In the genomic region with DNA sequence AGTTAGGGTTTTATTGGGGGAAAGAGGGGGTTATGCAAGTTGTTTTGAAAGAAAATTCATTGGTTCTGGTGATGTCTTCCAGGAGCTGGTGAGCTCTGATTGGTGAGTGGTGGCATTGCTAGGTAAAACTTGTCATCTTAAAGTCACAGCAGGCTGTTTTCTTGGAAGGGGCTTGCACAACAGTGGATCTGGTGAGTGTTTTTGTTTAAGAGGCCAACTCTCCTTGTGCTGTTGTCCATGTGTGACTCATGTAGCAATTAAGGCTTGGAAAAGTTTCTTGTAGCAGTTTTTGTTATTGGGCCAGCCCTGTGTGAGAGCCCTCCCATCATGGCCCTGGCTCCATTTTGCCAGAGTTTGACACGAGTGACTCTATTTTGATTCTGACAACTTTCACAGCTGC, we compare ENCODE assay signal across 14 cellular contexts.
DNase-seq lines count a peak whose midpoint lies in the region; ATAC-seq, FAIRE-seq and TF ChIP-seq lines count a peak whose summit lies in the region.
"Had no signal": no experiment of that assay in that cellular context is flagged by ENCODE, and none has a peak within 500 bp of the region (broad histone marks: within the 10 kb centered on the region; RNA-seq: fewer than 3 reads in every experiment).

No MANE protein-coding gene starts in this region.

- ATAC-seq in right cardiac atrium (peak; percentile 16 to 19), GM19455 (IDR thresholded peaks at IDR 0.05; ENCODE audit: unreplicated experiment) (no peak)
- ATAC-seq: activated CD8-positive, alpha-beta T cell treated with anti-CD3 and anti-CD28 coated beads, Interleukin-2, amount 10 ng/mL, durations not matched to agents 7 days and 5 days; stimulated activated naive B cell treated with anti-CD40 and anti-IgM and Interleukin-4, amounts not matched to agents 10 μg/mL and 1 μg/mL and 100 μg/mL, for 72 hours had no signal

- intact Hi-C loops in A673 (cut with micrococcal nuclease; ENCODE audit: unreplicated experiment) (no loop called here), adrenal gland (cut with DNase I) (no loop called here), right cardiac atrium (cut with DNase I) (no loop called here)

- POLR2A ChIA-PET in A673 (lab: Charles Lee; ENCODE audit: low non-redundant PET): no interaction called here

- H3K4me1 ChIP-seq in A673 (ENCODE audit: insufficient read depth, low read length, poor library complexity, severe bottlenecking) (no peaks in the 10 kb centered on the region), adrenal gland (replicated peaks in 1 of 2) (no peaks in the 10 kb centered on the region), right cardiac atrium (ENCODE audit: control insufficient read depth, insufficient read depth, low read length) (peaks cover 2% of the 10 kb centered on the region)

- TF ChIP-seq POLR2A in H54 (IDR thresholded peaks at IDR 0.05; ENCODE audit: low read depth, low read length) (no peak), adrenal gland (IDR thresholded peaks at IDR 0.05) (no peak)

- no peaks in the 10 kb centered on the region for H3K36me3 ChIP-seq in A673 (ENCODE audit: insufficient read depth, low read length, poor library complexity, severe bottlenecking)
- H3K36me3 ChIP-seq in adrenal gland (replicated peaks in 1 of 2): no peaks in the 10 kb centered on the region

- no peak for FAIRE-seq in H54 (lab: Jason Lieb, UNC)

- 44 to 63% (median 54%) methylated on average over 1 of the region's 1 CpG for WGBS in adrenal gland, 4 donors
- 47% methylated on average over 1 of the region's 1 CpG for WGBS in right cardiac atrium

- BruUV-seq in A673 (replicated peaks; lab: Mats Ljungman, UMichigan): no TSS peak

- DNase-seq in A673 (ENCODE audit: low spot score) (peak; percentile 44), H54 (ENCODE audit: insufficient read length, low spot score) (peak; percentile 0), adrenal gland (peak in 5 of 7 donors; percentile 16 to 69 (median 55)), right cardiac atrium (no peak), coronary artery (ENCODE audit: low spot score) (no peak), GM13976 (ENCODE audit: low spot score) (no peak)
- no peak for DNase-seq in activated T-cell treated with anti-CD3 and anti-CD28 coated beads, Interleukin-2, amount 50 U/mL, for 48 hours
- DNase-seq: activated CD8-positive, alpha-beta T cell treated with anti-CD3 and anti-CD28 coated beads, Interleukin-2, amount 10 ng/mL, durations not matched to agents 7 days and 5 days; activated naive CD8-positive, alpha-beta T cell treated with anti-CD3 and anti-CD28 coated beads for 36 hours; midbrain; NCI-H2171; stimulated activated CD4-positive, alpha-beta T cell treated with anti-CD3 and anti-CD28 coated beads, Interleukin-4, amount 100 ng/mL, for 1 hour; stimulated activated naive B cell treated with anti-CD40 and anti-IgM and Interleukin-4, amounts not matched to agents 10 μg/mL and 1 μg/mL and 100 μg/mL, for 72 hours had no signal

- in situ Hi-C loops in GM13976 (cut with MboI; ENCODE audit: low sequenced_read_pairs, unreplicated experiment): loop anchor here (25.0 kb wide), 1 partner anchor 1235 kb away; no protein-coding TSS in a partner anchor

- H3K4me3 ChIP-seq in A673 (ENCODE audit: low read depth, low read length, poor library complexity, severe bottlenecking) (no peak overlapping the region), adrenal gland (no peak overlapping the region), right cardiac atrium (ENCODE audit: low read length) (no peak overlapping the region), coronary artery (no peak overlapping the region)

- no peaks in the 10 kb centered on the region for H3K27me3 ChIP-seq in A673 (replicated peaks; ENCODE audit: insufficient read depth, low read depth, low read length, poor library complexity)
- no peaks in the 10 kb centered on the region for H3K27me3 ChIP-seq in adrenal gland
- no peaks in the 10 kb centered on the region for H3K27me3 ChIP-seq in right cardiac atrium (ENCODE audit: control insufficient read depth, insufficient read depth)

- H3K27ac ChIP-seq in A673 (ENCODE audit: low read depth, low read length, poor library complexity, severe bottlenecking) (no peak overlapping the region), adrenal gland (peak overlapping the region in 1 of 5 donors; percentile 44), right cardiac atrium (ENCODE audit: low read length) (no peak overlapping the region), coronary artery (no peak overlapping the region)

- TF ChIP-seq CTCF in A673 (conservative IDR thresholded peaks at IDR 0.05; ENCODE audit: low read depth, low read length): no peak
- TF ChIP-seq CTCF in adrenal gland (IDR thresholded peaks at IDR 0.05): no peak
- no peak for TF ChIP-seq CTCF in coronary artery (IDR thresholded peaks at IDR 0.05)
- TF ChIP-seq CTCF in GM13976 (IDR thresholded peaks at IDR 0.05; ENCODE audit: borderline replicate concordance, control extremely low read depth, extremely low read depth, insufficient read depth, missing control alignments): no peak

- CTCF ChIA-PET in A673 (lab: Charles Lee): no interaction called here

- H3K9me3 ChIP-seq in A673 (ENCODE audit: low read depth, low read length, poor library complexity, severe bottlenecking): no peaks in the 10 kb centered on the region
- no peaks in the 10 kb centered on the region for H3K9me3 ChIP-seq in adrenal gland (replicated peaks in 1 of 3)
- no peaks in the 10 kb centered on the region for H3K9me3 ChIP-seq in right cardiac atrium (ENCODE audit: control insufficient read depth, low read length)

Comparison
In these comparisons a context has a peak if more than half of its experiments do, and no peak if none do; other contexts are left out.
1. DNase-seq: peak in A673 (single experiment), H54 (single experiment) and adrenal gland (5 of 7); none in right cardiac atrium (0 of 3), activated T-cell treated with anti-CD3 and anti-CD28 coated beads, Interleukin-2, amount 50 U/mL, for 48 hours (0 of 2), coronary artery (single experiment) and GM13976 (single experiment).